Comparison of ENCODE assay signal across 8 cellular contexts in genomic region chr14:95327558-95328374, GRCh38. TPM values are rescaled to one million over a fixed set of nuclear protein-coding genes. Genes with fewer than 3 reads are reported as not detected.
DNase-seq lines count a peak whose midpoint lies in the region; ATAC-seq, FAIRE-seq and TF ChIP-seq lines count a peak whose summit lies in the region.

No MANE protein-coding gene starts in this region.

- no peaks in the 10 kb centered on the region for H3K36me3 Mint-ChIP-seq in activated CD4-positive, alpha-beta memory T cell treated with anti-CD3 and anti-CD28 coated beads, Interleukin-2, amount 10 ng/mL, durations not matched to agents 7 days and 5 days (ENCODE audit: low read depth)

- H3K4me3 ChIP-seq in BLaER1 = no peak overlapping the region
- peak overlapping the region; percentile 27; the same call in 1 of the 2 replicates for H3K4me3 ChIP-seq in MM.1S (ENCODE audit: low read length)
- no peak overlapping the region for H3K4me3 ChIP-seq in H7 (ENCODE audit: insufficient read depth, low read depth, low read length)

- TF ChIP-seq CTCF in MM.1S (IDR thresholded peaks at IDR 0.05; ENCODE audit: low read length) = no peak

- no peaks in the 10 kb centered on the region for H3K27me3 ChIP-seq in BLaER1
- no peaks in the 10 kb centered on the region for H3K27me3 ChIP-seq in MM.1S (replicated peaks; ENCODE audit: insufficient read depth, low read length)
- H3K27me3 ChIP-seq in H7 (ENCODE audit: control insufficient read depth, insufficient read depth, low read length) = no peaks in the 10 kb centered on the region

- H3K4me1 ChIP-seq in BLaER1 (peaks cover 54% of the 10 kb centered on the region), MM.1S (ENCODE audit: low read length) (peaks cover 36% of the 10 kb centered on the region)

- POLR2A ChIA-PET in activated CD4-positive, alpha-beta memory T cell treated with anti-CD3 and anti-CD28 coated beads, Interleukin-2, amount 10 ng/mL, durations not matched to agents 7 days and 5 days (lab: Charles Lee) = no interaction called here

- H3K27ac Mint-ChIP-seq in activated CD4-positive, alpha-beta memory T cell treated with anti-CD3 and anti-CD28 coated beads, Interleukin-2, amount 10 ng/mL, durations not matched to agents 7 days and 5 days = no peak overlapping the region

- no peak overlapping the region for H3K4me3 Mint-ChIP-seq in activated CD4-positive, alpha-beta memory T cell treated with anti-CD3 and anti-CD28 coated beads, Interleukin-2, amount 10 ng/mL, durations not matched to agents 7 days and 5 days

- no peaks in the 10 kb centered on the region for H3K79me2 ChIP-seq in MM.1S (ENCODE audit: low read length)

- no peak overlapping the region for H3K9ac ChIP-seq in BLaER1
- H3K9ac ChIP-seq in MM.1S (ENCODE audit: low read length) = peak overlapping the region; percentile 29; the same call in 1 of the 2 replicates

- H2AFZ ChIP-seq in MM.1S (ENCODE audit: low read length) = no peak overlapping the region

- H3K9me2 ChIP-seq in MM.1S (replicated peaks; ENCODE audit: insufficient read depth, low read length) = no peaks in the 10 kb centered on the region

- FAIRE-seq in GM19239 (lab: Jason Lieb, UNC) (peak; percentile 100), frontal cortex (lab: Jason Lieb, UNC) (no peak)

- H3K27me3 Mint-ChIP-seq in activated CD4-positive, alpha-beta memory T cell treated with anti-CD3 and anti-CD28 coated beads, Interleukin-2, amount 10 ng/mL, durations not matched to agents 7 days and 5 days = peaks cover 16% of the 10 kb centered on the region

- peak overlapping the region; percentile 76 for H3K4me2 ChIP-seq in BLaER1
- H3K4me2 ChIP-seq in MM.1S (ENCODE audit: low read depth, low read length) = peak overlapping the region; percentile 63

- H3F3A ChIP-seq in MM.1S (ENCODE audit: insufficient read depth, low read length) = peaks cover 8% of the 10 kb centered on the region

- H3K4me1 Mint-ChIP-seq in activated CD4-positive, alpha-beta memory T cell treated with anti-CD3 and anti-CD28 coated beads, Interleukin-2, amount 10 ng/mL, durations not matched to agents 7 days and 5 days = no peaks in the 10 kb centered on the region

- H3K36me3 ChIP-seq in BLaER1 = no peaks in the 10 kb centered on the region
- no peaks in the 10 kb centered on the region for H3K36me3 ChIP-seq in MM.1S (replicated peaks; ENCODE audit: insufficient read depth, low read length)
- no peaks in the 10 kb centered on the region for H3K36me3 ChIP-seq in H7 (replicated peaks; ENCODE audit: control insufficient read depth, insufficient read depth, low read length)

- CTCF ChIA-PET in activated CD4-positive, alpha-beta memory T cell treated with anti-CD3 and anti-CD28 coated beads, Interleukin-2, amount 10 ng/mL, durations not matched to agents 7 days and 5 days (lab: Charles Lee) = no interaction called here

- DNase-seq in GM19239 (ENCODE audit: insufficient read length, low spot score) (peak; percentile 65), MM.1S (peak; percentile 74), NCI-H774 (lab: John Stamatoyannopoulos, UW) (no peak), frontal cortex (ENCODE audit: low spot score in 2 of 2) (no peak), H7 (no peak)
- DNase-seq in activated CD4-positive, alpha-beta memory T cell treated with anti-CD3 and anti-CD28 coated beads, Interleukin-2, amount 10 ng/mL, durations not matched to agents 7 days and 5 days = no peak

- H3K27ac ChIP-seq in BLaER1 (peak overlapping the region; percentile 71), MM.1S (ENCODE audit: low read length) (peak overlapping the region; percentile 56; the same call in 1 of the 2 replicates)

- H3K9me3 ChIP-seq in BLaER1 (peaks cover 11% of the 10 kb centered on the region), MM.1S (replicated peaks; ENCODE audit: insufficient read depth, low read length) (no peaks in the 10 kb centered on the region)

- no peaks in the 10 kb centered on the region for H3K9me3 Mint-ChIP-seq in activated CD4-positive, alpha-beta memory T cell treated with anti-CD3 and anti-CD28 coated beads, Interleukin-2, amount 10 ng/mL, durations not matched to agents 7 days and 5 days

- H4K20me1 ChIP-seq in BLaER1 = no peaks in the 10 kb centered on the region
- H4K20me1 ChIP-seq in MM.1S (ENCODE audit: insufficient read depth, low read length) = no peaks in the 10 kb centered on the region

- ATAC-seq in HG02852 (IDR thresholded peaks at IDR 0.05; ENCODE audit: unreplicated experiment) = peak; percentile 95

RNA-seq across cellular contexts. Expression of gene CLMN, which starts 8.1 kb away (rescaled TPM):
- total RNA-seq in frontal cortex = 0.82 TPM
- 4.5 and 10.5 TPM in 2 replicates for total RNA-seq in H7 (2014; rRNA removed; shearing (Covaris generic))
- under 1 TPM; 0.33 to 0.48 TPM for total RNA-seq in activated CD4-positive, alpha-beta memory T cell treated with anti-CD3 and anti-CD28 coated beads, Interleukin-2, amount 10 ng/mL, durations not matched to agents 7 days and 5 days

Comparison
In these comparisons a context has a peak if more than half of its experiments do, and no peak if none do; other contexts are left out.
1. DNase-seq: peak in GM19239 (single experiment) and MM.1S (single experiment); none in NCI-H774 (single experiment), frontal cortex (0 of 2), H7 (single experiment) and activated CD4-positive, alpha-beta memory T cell treated with anti-CD3 and anti-CD28 coated beads, Interleukin-2, amount 10 ng/mL, durations not matched to agents 7 days and 5 days (single experiment).